Comparison of ENCODE assay signal across 28 cellular contexts in genomic region chr10:100571069-100571817, GRCh38. TPM values are rescaled to one million over a fixed set of nuclear protein-coding genes. Genes with fewer than 3 reads are reported as not detected.
DNase-seq lines count a peak whose midpoint lies in the region; ATAC-seq, FAIRE-seq and TF ChIP-seq lines count a peak whose summit lies in the region.
"Had no signal": no experiment of that assay in that cellular context is flagged by ENCODE, and none has a peak within 500 bp of the region (broad histone marks: within the 10 kb centered on the region; RNA-seq: fewer than 3 reads in every experiment).

No MANE protein-coding gene starts in this region.

- H3K27ac ChIP-seq in HepG2 (ENCODE audit: extremely low read length, insufficient read depth, low read length) = no peak overlapping the region
- no peak overlapping the region for H3K27ac ChIP-seq in right lobe of liver
- no peak overlapping the region for H3K27ac ChIP-seq in aorta (ENCODE audit: low read depth in 1 of 2, low read length in 2 of 2)
- H3K27ac ChIP-seq: A549; BLaER1 treated with 17β-estradiol and CSF1 and Interleukin-3, amounts not matched to agents 10 nM and 100 nM; KMS-11; SJSA1 had no signal

- CTCF ChIA-PET in HepG2 (lab: Yijun Ruan, JAX; ENCODE audit: low intra/inter-chr PET ratio, low total read pairs) = no interaction called here

- TF ChIP-seq CTCF in HepG2 (CRISPR knock-in tag; IDR thresholded peaks at IDR 0.05) (no peak), right lobe of liver (IDR thresholded peaks at IDR 0.05) (no peak)

- POLR2A ChIA-PET in HepG2 (lab: Yijun Ruan, JAX) = no interaction called here

- intact Hi-C loops in HepG2 (cut with micrococcal nuclease; ENCODE audit: unreplicated experiment) = no loop called here
- intact Hi-C loops in right lobe of liver (cut with DNase I) = no loop called here
- intact Hi-C loops in aorta (cut with DNase I) = no loop called here

- no peak overlapping the region for H3K27ac Mint-ChIP-seq in activated T-cell treated with anti-CD3 and anti-CD28 coated beads, Interleukin-2, amount 50 U/mL, for 24 hours
- H3K27ac Mint-ChIP-seq: CD4-positive, alpha-beta T cell; HFFc6 had no signal

- H3K4me3 Mint-ChIP-seq in activated T-cell treated with anti-CD3 and anti-CD28 coated beads, Interleukin-2, amount 50 U/mL, for 24 hours = no peak overlapping the region
- H3K4me3 Mint-ChIP-seq: CD4-positive, alpha-beta T cell; HFFc6 had no signal

- H3K79me2 ChIP-seq in HepG2 (ENCODE audit: insufficient read depth, low read length) = no peaks in the 10 kb centered on the region

- no peak overlapping the region for H3K9ac ChIP-seq in HepG2 (ENCODE audit: insufficient read depth, low read depth, low read length)
- H3K9ac ChIP-seq: BLaER1 treated with 17β-estradiol and CSF1 and Interleukin-3, amounts not matched to agents 10 nM and 100 nM; KMS-11 had no signal

- TF ChIP-seq RAD21 in HepG2 (CRISPR knock-in tag; IDR thresholded peaks at IDR 0.05) = no peak

- in situ Hi-C loops in HepG2 (cut with HindIII; ENCODE audit: extremely low pct_ligation_motif_present, low pct_unique_long_range_greater_than_20kb) = no loop called here

- no peaks in the 10 kb centered on the region for H3K4me1 Mint-ChIP-seq in activated T-cell treated with anti-CD3 and anti-CD28 coated beads, Interleukin-2, amount 50 U/mL, for 24 hours (ENCODE audit: low read depth)

- DNase-seq in HepG2 (ENCODE audit: low spot score) (no peak), right lobe of liver (no peak), ecto neural progenitor cell (ENCODE audit: low spot score) (peak; percentile 33), mesenteric fat pad (ENCODE audit: low spot score) (peak; percentile 69), urothelium cell line (ENCODE audit: low spot score) (no peak), aorta (no peak), RPMI8226 (no peak)
- no peak for DNase-seq in activated T-cell treated with anti-CD3 and anti-CD28 coated beads, Interleukin-2, amount 50 U/mL, for 24 hours
- DNase-seq: AML-193; CD4-positive, alpha-beta T cell; DMS53; HFFc6; IMR-90; MM.1S; NCI-H2029; NCI-H446; NCI-H524 treated with DMSO at 0.1 percent for 48 hours; NCI-H774; PC-3 had no signal

- 63% methylated on average over 24 of the region's 24 CpGs for WGBS in HepG2 (ENCODE audit: low lambda C conversion rate)
- WGBS in right lobe of liver (ENCODE audit: insufficient coverage, low coverage, low lambda C conversion rate, missing lambda C conversion rate) = 70% methylated on average over 21 of the region's 24 CpGs
- 84 to 86% methylated on average over 24 of the region's 24 CpGs for WGBS in aorta, 2 donors

- H3K36me3 Mint-ChIP-seq in activated T-cell treated with anti-CD3 and anti-CD28 coated beads, Interleukin-2, amount 50 U/mL, for 24 hours (ENCODE audit: low read depth) = no peaks in the 10 kb centered on the region

- no peak for TF ChIP-seq EP300 in HepG2 (IDR thresholded peaks at IDR 0.05; ENCODE audit: low read depth in 2 of 2, low read length in 2 of 2)
- TF ChIP-seq EP300 in HepG2 (CRISPR knock-in tag; IDR thresholded peaks at IDR 0.05; ENCODE audit: borderline replicate concordance) = no peak

- peaks cover 17% of the 10 kb centered on the region for H3K4me1 ChIP-seq in HepG2 (ENCODE audit: insufficient read depth, low read length)
- H3K4me1 ChIP-seq in right lobe of liver = no peaks in the 10 kb centered on the region
- H3K4me1 ChIP-seq in aorta (ENCODE audit: control insufficient read depth in 1 of 2, insufficient read depth in 2 of 2, low read length in 2 of 2) = no peaks in the 10 kb centered on the region
- H3K4me1 ChIP-seq: A549; BLaER1 treated with 17β-estradiol and CSF1 and Interleukin-3, amounts not matched to agents 10 nM and 100 nM; SJSA1 had no signal

- BruUV-seq in HepG2 (replicated peaks; lab: Mats Ljungman, UMichigan) = no TSS peak

- H3K4me2 ChIP-seq in HepG2 (ENCODE audit: low read depth, low read length) = peak overlapping the region; percentile 86; the same call in 1 of the 2 replicates
- H3K4me2 ChIP-seq: A549; BLaER1 treated with 17β-estradiol and CSF1 and Interleukin-3, amounts not matched to agents 10 nM and 100 nM; KMS-11 had no signal

- H3K27me3 ChIP-seq in HepG2 (ENCODE audit: control insufficient read depth in 1 of 2, insufficient read depth in 2 of 2, low read length in 2 of 2) = peaks cover 2 to 36% of the 10 kb centered on the region in 2 experiments; a peak in 4 of 5 replicates
- no peaks in the 10 kb centered on the region for H3K27me3 ChIP-seq in right lobe of liver
- peaks cover 0 to 3% of the 10 kb centered on the region in 2 donors for H3K27me3 ChIP-seq in aorta (ENCODE audit: control insufficient read depth in 1 of 2, insufficient read depth in 2 of 2, low read length in 1 of 2)

- ATAC-seq in HepG2 (no peak), right lobe of liver (no peak), aorta (ENCODE audit: low FRiP score) (no peak)
- ATAC-seq: A549, PC-3, Right ventricle myocardium inferior had no signal

- H3K36me3 ChIP-seq in HepG2 (replicated peaks in 1 of 2; ENCODE audit: control insufficient read depth in 1 of 2, insufficient read depth in 2 of 2, low read length in 2 of 2) (no peaks in the 10 kb centered on the region), right lobe of liver (no peaks in the 10 kb centered on the region), aorta (ENCODE audit: control insufficient read depth in 1 of 2, insufficient read depth in 2 of 2, low read length in 1 of 2) (no peaks in the 10 kb centered on the region)
- H3K36me3 ChIP-seq: BLaER1 treated with 17β-estradiol and CSF1 and Interleukin-3, amounts not matched to agents 10 nM and 100 nM; SJSA1 had no signal

- no peak overlapping the region for H2AFZ ChIP-seq in HepG2 (ENCODE audit: low read length)

- H3K4me3 ChIP-seq in HepG2 (replicated peaks in 1 of 3; ENCODE audit: insufficient read depth in 1 of 3, low read depth in 2 of 3, low read length in 3 of 3) = peak overlapping the region in 1 of 3 experiments; percentile 72; a peak in 1 of 6 replicates
- H3K4me3 ChIP-seq in right lobe of liver = no peak overlapping the region
- H3K4me3 ChIP-seq in aorta (ENCODE audit: low read length in 2 of 2) = no peak overlapping the region
- H3K4me3 ChIP-seq: A549; BLaER1 treated with 17β-estradiol and CSF1 and Interleukin-3, amounts not matched to agents 10 nM and 100 nM; SJSA1 had no signal

- no peak for TF ChIP-seq POLR2A in HepG2 (IDR thresholded peaks at IDR 0.05; ENCODE audit: insufficient read depth in 1 of 2, low read depth in 2 of 2, low read length in 2 of 2)
- no peak for TF ChIP-seq POLR2A in right lobe of liver (IDR thresholded peaks at IDR 0.05)

- H3K27me3 Mint-ChIP-seq in activated T-cell treated with anti-CD3 and anti-CD28 coated beads, Interleukin-2, amount 50 U/mL, for 24 hours = peaks cover 12% of the 10 kb centered on the region

- H3K9me3 ChIP-seq in HepG2 (ENCODE audit: low read length) (no peaks in the 10 kb centered on the region), right lobe of liver (no peaks in the 10 kb centered on the region), aorta (ENCODE audit: control insufficient read depth, low read length) (no peaks in the 10 kb centered on the region)
- H3K9me3 ChIP-seq: A549; BLaER1 treated with 17β-estradiol and CSF1 and Interleukin-3, amounts not matched to agents 10 nM and 100 nM; SJSA1 had no signal

- no peaks in the 10 kb centered on the region for H3K9me3 Mint-ChIP-seq in activated T-cell treated with anti-CD3 and anti-CD28 coated beads, Interleukin-2, amount 50 U/mL, for 24 hours
- H3K9me3 Mint-ChIP-seq: CD4-positive, alpha-beta T cell; HFFc6 had no signal

- H4K20me1 ChIP-seq in HepG2 (ENCODE audit: insufficient read depth, low read length) = no peaks in the 10 kb centered on the region

- FAIRE-seq in HepG2 (lab: Jason Lieb, UNC) = no peak
- peak; percentile 56 for FAIRE-seq in urothelium cell line (lab: Jason Lieb, UNC)
- FAIRE-seq: A549, D721Med, GM18507, H54, HTR-8/SVneo had no signal

RNA-seq across cellular contexts. Expression of gene HIF1AN, which starts 35.5 kb away (rescaled TPM):
- total RNA-seq in HepG2 (2016; rRNA removed; fragmentation: Illumina TruSeq; extraction: Trizol) = 10.7 and 14.9 TPM in 2 replicates
- total RNA-seq in HepG2 (2016; cell fraction: cytosol; rRNA removed; fragmentation: Illumina TruSeq; extraction: Trizol; ENCODE audit: low read depth) = 1.8 and 3.2 TPM in 2 replicates
- total RNA-seq in HepG2 (2016; cell fraction: insoluble cytoplasmic fraction; rRNA removed; fragmentation: Illumina TruSeq; extraction: Trizol) = 9.8 and 13.6 TPM in 2 replicates
- total RNA-seq in HepG2 (2016; cell fraction: membrane; rRNA removed; fragmentation: Illumina TruSeq; extraction: Trizol) = 5.8 TPM in 2 replicates
- total RNA-seq in HepG2 (2016; cell fraction: nucleus; rRNA removed; fragmentation: Illumina TruSeq; extraction: Trizol) = 13.2 and 14.7 TPM in 2 replicates
- polyA plus RNA-seq in HepG2 (2011; rRNA removed) = 8.0 and 8.6 TPM in 2 replicates
- 4.9 and 6.1 TPM in 2 replicates for polyA plus RNA-seq in HepG2 (2011; cell fraction: cytosol; rRNA removed)
- polyA plus RNA-seq in HepG2 (2011; cell fraction: nucleus; rRNA removed) = 14.4 and 18.5 TPM in 2 replicates
- 23.1 and 33.4 TPM in 2 replicates for polyA plus RNA-seq in HepG2 (2012)
- polyA plus RNA-seq in HepG2 (2016; cell fraction: cytosol; fragmentation: Illumina TruSeq; extraction: Trizol; ENCODE audit: low read depth) = 3.9 TPM in 2 replicates
- polyA plus RNA-seq in HepG2 (2016; cell fraction: insoluble cytoplasmic fraction; fragmentation: Illumina TruSeq; extraction: Trizol; ENCODE audit: low read depth) = 25.9 and 28.8 TPM in 2 replicates
- 5.7 and 6.4 TPM in 2 replicates for polyA plus RNA-seq in HepG2 (2016; cell fraction: membrane; fragmentation: Illumina TruSeq; extraction: Trizol; ENCODE audit: low read depth)
- polyA plus RNA-seq in HepG2 (2016; cell fraction: nucleus; fragmentation: Illumina TruSeq; extraction: Trizol; ENCODE audit: insufficient read depth, low read depth) = 26.1 and 28.9 TPM in 2 replicates
- polyA minus RNA-seq in HepG2 (2011; rRNA and poly(A)+ RNA removed; ENCODE audit: low replicate concordance) = 22.3 TPM in 2 replicates
- 6.8 and 7.3 TPM in 2 replicates for polyA minus RNA-seq in HepG2 (2011; cell fraction: cytosol; rRNA and poly(A)+ RNA removed)
- 19.8 and 25.9 TPM in 2 replicates for polyA minus RNA-seq in HepG2 (2011; cell fraction: nucleus; rRNA and poly(A)+ RNA removed)
- 10 to 100 TPM in 3 of 6 experiments, 1 to 10 TPM in 3; 4.5 to 13.9 (median 11.3) TPM for total RNA-seq in right lobe of liver
- 29.2 TPM for total RNA-seq in mesenteric fat pad
- 10 to 100 TPM; 35.8 to 42.7 TPM for total RNA-seq in aorta
- polyA plus RNA-seq in aorta = 10 to 100 TPM in 1 of 2 donors, 1 to 10 TPM in 1; 6.0 to 10.8 TPM

RNA-seq across cellular contexts. Expression of gene NDUFB8, which starts 41.6 kb away (rescaled TPM):
- total RNA-seq in HepG2 (2016; rRNA removed; fragmentation: Illumina TruSeq; extraction: Trizol) = 216 and 222 TPM in 2 replicates
- 214 and 229 TPM in 2 replicates for total RNA-seq in HepG2 (2016; cell fraction: cytosol; rRNA removed; fragmentation: Illumina TruSeq; extraction: Trizol; ENCODE audit: low read depth)
- 217 and 240 TPM in 2 replicates for total RNA-seq in HepG2 (2016; cell fraction: insoluble cytoplasmic fraction; rRNA removed; fragmentation: Illumina TruSeq; extraction: Trizol)
- total RNA-seq in HepG2 (2016; cell fraction: membrane; rRNA removed; fragmentation: Illumina TruSeq; extraction: Trizol) = 124 and 145 TPM in 2 replicates
- total RNA-seq in HepG2 (2016; cell fraction: nucleus; rRNA removed; fragmentation: Illumina TruSeq; extraction: Trizol) = 85.9 and 90.2 TPM in 2 replicates
- polyA plus RNA-seq in HepG2 (2011; rRNA removed) = 197 and 210 TPM in 2 replicates
- polyA plus RNA-seq in HepG2 (2011; cell fraction: cytosol; rRNA removed) = 254 and 343 TPM in 2 replicates
- polyA plus RNA-seq in HepG2 (2011; cell fraction: nucleus; rRNA removed) = 99.7 and 123 TPM in 2 replicates
- 111 and 145 TPM in 2 replicates for polyA plus RNA-seq in HepG2 (2012)
- 227 and 238 TPM in 2 replicates for polyA plus RNA-seq in HepG2 (2016; cell fraction: cytosol; fragmentation: Illumina TruSeq; extraction: Trizol; ENCODE audit: low read depth)
- 243 and 299 TPM in 2 replicates for polyA plus RNA-seq in HepG2 (2016; cell fraction: insoluble cytoplasmic fraction; fragmentation: Illumina TruSeq; extraction: Trizol; ENCODE audit: low read depth)
- 128 and 140 TPM in 2 replicates for polyA plus RNA-seq in HepG2 (2016; cell fraction: membrane; fragmentation: Illumina TruSeq; extraction: Trizol; ENCODE audit: low read depth)
- 156 and 175 TPM in 2 replicates for polyA plus RNA-seq in HepG2 (2016; cell fraction: nucleus; fragmentation: Illumina TruSeq; extraction: Trizol; ENCODE audit: insufficient read depth, low read depth)
- polyA minus RNA-seq in HepG2 (2011; rRNA and poly(A)+ RNA removed; ENCODE audit: low replicate concordance) = 152 and 277 TPM in 2 replicates
- polyA minus RNA-seq in HepG2 (2011; cell fraction: cytosol; rRNA and poly(A)+ RNA removed) = 35.1 and 42.8 TPM in 2 replicates
- polyA minus RNA-seq in HepG2 (2011; cell fraction: nucleus; rRNA and poly(A)+ RNA removed) = 39.4 and 47.6 TPM in 2 replicates
- total RNA-seq in right lobe of liver = 100 to 1,000 TPM in 3 of 6 experiments, 10 to 100 TPM in 3; 93.6 to 125 (median 99.3) TPM
- total RNA-seq in mesenteric fat pad = 123 TPM
- 100 to 1,000 TPM; 127 TPM for total RNA-seq in aorta
- polyA plus RNA-seq in aorta = 100 to 1,000 TPM; 322 to 337 TPM

RNA-seq across cellular contexts. Expression of gene SEC31B, which starts 51.6 kb away (rescaled TPM):
- total RNA-seq in HepG2 (2016; rRNA removed; fragmentation: Illumina TruSeq; extraction: Trizol) (0.56 and 2.0 TPM in 2 replicates), right lobe of liver (1 to 10 TPM; 2.4 to 9.1 (median 4.7) TPM), mesenteric fat pad (9.8 TPM), aorta (10 to 100 TPM in 1 of 2 donors, 1 to 10 TPM in 1; 8.7 to 16.9 TPM)
- total RNA-seq in HepG2 (2016; cell fraction: cytosol; rRNA removed; fragmentation: Illumina TruSeq; extraction: Trizol; ENCODE audit: low read depth) = 0.10 and 0.35 TPM in 2 replicates
- total RNA-seq in HepG2 (2016; cell fraction: insoluble cytoplasmic fraction; rRNA removed; fragmentation: Illumina TruSeq; extraction: Trizol) = 0.28 and 2.1 TPM in 2 replicates
- 0.41 and 0.43 TPM in 2 replicates for total RNA-seq in HepG2 (2016; cell fraction: membrane; rRNA removed; fragmentation: Illumina TruSeq; extraction: Trizol)
- 3.6 and 4.9 TPM in 2 replicates for total RNA-seq in HepG2 (2016; cell fraction: nucleus; rRNA removed; fragmentation: Illumina TruSeq; extraction: Trizol)
- polyA plus RNA-seq in HepG2 (2011; rRNA removed) (8.3 and 9.0 TPM in 2 replicates), aorta (10 to 100 TPM in 1 of 2 donors, 1 to 10 TPM in 1; 4.6 to 20.0 TPM)
- polyA plus RNA-seq in HepG2 (2011; cell fraction: cytosol; rRNA removed) = 1.0 and 1.1 TPM in 2 replicates
- polyA plus RNA-seq in HepG2 (2011; cell fraction: nucleus; rRNA removed) = 61.2 and 63.8 TPM in 2 replicates
- 4.3 and 7.1 TPM in 2 replicates for polyA plus RNA-seq in HepG2 (2012)
- 0.03 and 0.17 TPM in 2 replicates for polyA plus RNA-seq in HepG2 (2016; cell fraction: cytosol; fragmentation: Illumina TruSeq; extraction: Trizol; ENCODE audit: low read depth)
- 0.17 and 0.28 TPM in 2 replicates for polyA plus RNA-seq in HepG2 (2016; cell fraction: insoluble cytoplasmic fraction; fragmentation: Illumina TruSeq; extraction: Trizol; ENCODE audit: low read depth)
- polyA plus RNA-seq in HepG2 (2016; cell fraction: membrane; fragmentation: Illumina TruSeq; extraction: Trizol; ENCODE audit: low read depth) = 0.06 TPM in 1 of 2 replicates, not detected in the other
- polyA plus RNA-seq in HepG2 (2016; cell fraction: nucleus; fragmentation: Illumina TruSeq; extraction: Trizol; ENCODE audit: insufficient read depth, low read depth) = 12.1 and 14.5 TPM in 2 replicates
- polyA minus RNA-seq in HepG2 (2011; rRNA and poly(A)+ RNA removed; ENCODE audit: low replicate concordance) = 5.4 and 6.4 TPM in 2 replicates
- polyA minus RNA-seq in HepG2 (2011; cell fraction: cytosol; rRNA and poly(A)+ RNA removed) = not detected in 2 replicates
- 16.1 and 18.5 TPM in 2 replicates for polyA minus RNA-seq in HepG2 (2011; cell fraction: nucleus; rRNA and poly(A)+ RNA removed)

Comparison
In these comparisons a context has a peak if more than half of its experiments do, and no peak if none do; other contexts are left out.
1. DNase-seq: peak in ecto neural progenitor cell (single experiment) and mesenteric fat pad (single experiment); none in HepG2 (single experiment), right lobe of liver (0 of 3), urothelium cell line (single experiment), activated T-cell treated with anti-CD3 and anti-CD28 coated beads, Interleukin-2, amount 50 U/mL, for 24 hours (single experiment), aorta (0 of 2) and RPMI8226 (single experiment).